In the genomic region with DNA sequence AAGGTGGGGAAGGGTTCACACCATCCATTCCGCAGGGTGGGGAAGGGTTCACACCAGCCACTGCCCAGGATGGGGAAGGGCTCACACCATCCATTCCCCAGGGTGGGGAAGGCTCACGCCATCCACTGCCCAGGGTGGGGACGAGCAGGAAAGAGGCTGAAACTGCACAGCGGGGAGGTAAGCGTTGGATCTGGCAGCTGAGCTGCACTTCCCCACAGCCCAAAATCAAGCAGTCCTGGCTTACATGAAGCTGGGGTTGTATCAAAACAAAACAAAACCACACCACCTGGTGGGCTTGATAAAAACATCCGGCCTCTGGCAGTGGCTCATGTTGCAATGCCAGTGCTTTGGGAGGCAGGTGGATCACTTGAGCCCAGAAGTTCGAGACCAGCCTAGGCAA, we compare ENCODE assay signal across 1 cellular context.
TF ChIP-seq lines count a peak whose summit lies in the region.

No MANE protein-coding gene starts in this region.

TF ChIP-seq in GM23338, 12 proteins besides CTCF, POLR2A, EP300 and RAD21 (continued from another document):
- TF ChIP-seq, protein P1, sequence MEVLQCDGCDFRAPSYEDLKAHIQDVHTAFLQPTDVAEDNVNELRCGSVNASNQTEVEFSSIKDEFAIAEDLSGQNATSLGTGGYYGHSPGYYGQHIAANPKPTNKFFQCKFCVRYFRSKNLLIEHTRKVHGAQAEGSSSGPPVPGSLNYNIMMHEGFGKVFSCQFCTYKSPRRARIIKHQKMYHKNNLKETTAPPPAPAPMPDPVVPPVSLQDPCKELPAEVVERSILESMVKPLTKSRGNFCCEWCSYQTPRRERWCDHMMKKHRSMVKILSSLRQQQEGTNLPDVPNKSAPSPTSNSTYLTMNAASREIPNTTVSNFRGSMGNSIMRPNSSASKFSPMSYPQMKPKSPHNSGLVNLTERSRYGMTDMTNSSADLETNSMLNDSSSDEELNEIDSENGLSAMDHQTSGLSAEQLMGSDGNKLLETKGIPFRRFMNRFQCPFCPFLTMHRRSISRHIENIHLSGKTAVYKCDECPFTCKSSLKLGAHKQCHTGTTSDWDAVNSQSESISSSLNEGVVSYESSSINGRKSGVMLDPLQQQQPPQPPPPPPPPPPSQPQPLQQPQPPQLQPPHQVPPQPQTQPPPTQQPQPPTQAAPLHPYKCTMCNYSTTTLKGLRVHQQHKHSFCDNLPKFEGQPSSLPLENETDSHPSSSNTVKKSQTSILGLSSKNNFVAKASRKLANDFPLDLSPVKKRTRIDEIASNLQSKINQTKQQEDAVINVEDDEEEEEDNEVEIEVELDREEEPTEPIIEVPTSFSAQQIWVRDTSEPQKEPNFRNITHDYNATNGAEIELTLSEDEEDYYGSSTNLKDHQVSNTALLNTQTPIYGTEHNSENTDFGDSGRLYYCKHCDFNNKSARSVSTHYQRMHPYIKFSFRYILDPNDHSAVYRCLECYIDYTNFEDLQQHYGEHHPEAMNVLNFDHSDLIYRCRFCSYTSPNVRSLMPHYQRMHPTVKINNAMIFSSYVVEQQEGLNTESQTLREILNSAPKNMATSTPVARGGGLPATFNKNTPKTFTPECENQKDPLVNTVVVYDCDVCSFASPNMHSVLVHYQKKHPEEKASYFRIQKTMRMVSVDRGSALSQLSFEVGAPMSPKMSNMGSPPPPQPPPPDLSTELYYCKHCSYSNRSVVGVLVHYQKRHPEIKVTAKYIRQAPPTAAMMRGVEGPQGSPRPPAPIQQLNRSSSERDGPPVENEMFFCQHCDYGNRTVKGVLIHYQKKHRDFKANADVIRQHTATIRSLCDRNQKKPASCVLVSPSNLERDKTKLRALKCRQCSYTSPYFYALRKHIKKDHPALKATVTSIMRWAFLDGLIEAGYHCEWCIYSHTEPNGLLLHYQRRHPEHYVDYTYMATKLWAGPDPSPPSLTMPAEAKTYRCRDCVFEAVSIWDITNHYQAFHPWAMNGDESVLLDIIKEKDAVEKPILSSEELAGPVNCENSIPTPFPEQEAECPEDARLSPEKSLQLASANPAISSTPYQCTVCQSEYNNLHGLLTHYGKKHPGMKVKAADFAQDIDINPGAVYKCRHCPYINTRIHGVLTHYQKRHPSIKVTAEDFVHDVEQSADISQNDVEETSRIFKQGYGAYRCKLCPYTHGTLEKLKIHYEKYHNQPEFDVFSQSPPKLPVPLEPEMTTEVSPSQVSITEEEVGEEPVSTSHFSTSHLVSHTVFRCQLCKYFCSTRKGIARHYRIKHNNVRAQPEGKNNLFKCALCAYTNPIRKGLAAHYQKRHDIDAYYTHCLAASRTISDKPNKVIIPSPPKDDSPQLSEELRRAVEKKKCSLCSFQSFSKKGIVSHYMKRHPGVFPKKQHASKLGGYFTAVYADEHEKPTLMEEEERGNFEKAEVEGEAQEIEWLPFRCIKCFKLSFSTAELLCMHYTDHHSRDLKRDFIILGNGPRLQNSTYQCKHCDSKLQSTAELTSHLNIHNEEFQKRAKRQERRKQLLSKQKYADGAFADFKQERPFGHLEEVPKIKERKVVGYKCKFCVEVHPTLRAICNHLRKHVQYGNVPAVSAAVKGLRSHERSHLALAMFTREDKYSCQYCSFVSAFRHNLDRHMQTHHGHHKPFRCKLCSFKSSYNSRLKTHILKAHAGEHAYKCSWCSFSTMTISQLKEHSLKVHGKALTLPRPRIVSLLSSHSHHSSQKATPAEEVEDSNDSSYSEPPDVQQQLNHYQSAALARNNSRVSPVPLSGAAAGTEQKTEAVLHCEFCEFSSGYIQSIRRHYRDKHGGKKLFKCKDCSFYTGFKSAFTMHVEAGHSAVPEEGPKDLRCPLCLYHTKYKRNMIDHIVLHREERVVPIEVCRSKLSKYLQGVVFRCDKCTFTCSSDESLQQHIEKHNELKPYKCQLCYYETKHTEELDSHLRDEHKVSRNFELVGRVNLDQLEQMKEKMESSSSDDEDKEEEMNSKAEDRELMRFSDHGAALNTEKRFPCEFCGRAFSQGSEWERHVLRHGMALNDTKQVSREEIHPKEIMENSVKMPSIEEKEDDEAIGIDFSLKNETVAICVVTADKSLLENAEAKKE (CRISPR knock-in tag; IDR thresholded peaks at IDR 0.05): no peak
- TF ChIP-seq EZH2phosphoT487 (IDR thresholded peaks at IDR 0.05; ENCODE audit: unreplicated experiment) (no peak), POLR2AphosphoS5 (IDR thresholded peaks at IDR 0.05; ENCODE audit: low read depth) (no peak), ZNF331 (CRISPR knock-in tag; IDR thresholded peaks at IDR 0.05; ENCODE audit: low read depth) (no peak), CREB1 (CRISPR knock-in tag; IDR thresholded peaks at IDR 0.05; ENCODE audit: low read depth) (no peak), STAT1 (IDR thresholded peaks at IDR 0.05; ENCODE audit: unreplicated experiment) (no peak)
- TF ChIP-seq, protein P2, sequence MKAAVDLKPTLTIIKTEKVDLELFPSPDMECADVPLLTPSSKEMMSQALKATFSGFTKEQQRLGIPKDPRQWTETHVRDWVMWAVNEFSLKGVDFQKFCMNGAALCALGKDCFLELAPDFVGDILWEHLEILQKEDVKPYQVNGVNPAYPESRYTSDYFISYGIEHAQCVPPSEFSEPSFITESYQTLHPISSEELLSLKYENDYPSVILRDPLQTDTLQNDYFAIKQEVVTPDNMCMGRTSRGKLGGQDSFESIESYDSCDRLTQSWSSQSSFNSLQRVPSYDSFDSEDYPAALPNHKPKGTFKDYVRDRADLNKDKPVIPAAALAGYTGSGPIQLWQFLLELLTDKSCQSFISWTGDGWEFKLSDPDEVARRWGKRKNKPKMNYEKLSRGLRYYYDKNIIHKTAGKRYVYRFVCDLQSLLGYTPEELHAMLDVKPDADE (IDR thresholded peaks at IDR 0.05): no peak
- TF ChIP-seq, protein P3, sequence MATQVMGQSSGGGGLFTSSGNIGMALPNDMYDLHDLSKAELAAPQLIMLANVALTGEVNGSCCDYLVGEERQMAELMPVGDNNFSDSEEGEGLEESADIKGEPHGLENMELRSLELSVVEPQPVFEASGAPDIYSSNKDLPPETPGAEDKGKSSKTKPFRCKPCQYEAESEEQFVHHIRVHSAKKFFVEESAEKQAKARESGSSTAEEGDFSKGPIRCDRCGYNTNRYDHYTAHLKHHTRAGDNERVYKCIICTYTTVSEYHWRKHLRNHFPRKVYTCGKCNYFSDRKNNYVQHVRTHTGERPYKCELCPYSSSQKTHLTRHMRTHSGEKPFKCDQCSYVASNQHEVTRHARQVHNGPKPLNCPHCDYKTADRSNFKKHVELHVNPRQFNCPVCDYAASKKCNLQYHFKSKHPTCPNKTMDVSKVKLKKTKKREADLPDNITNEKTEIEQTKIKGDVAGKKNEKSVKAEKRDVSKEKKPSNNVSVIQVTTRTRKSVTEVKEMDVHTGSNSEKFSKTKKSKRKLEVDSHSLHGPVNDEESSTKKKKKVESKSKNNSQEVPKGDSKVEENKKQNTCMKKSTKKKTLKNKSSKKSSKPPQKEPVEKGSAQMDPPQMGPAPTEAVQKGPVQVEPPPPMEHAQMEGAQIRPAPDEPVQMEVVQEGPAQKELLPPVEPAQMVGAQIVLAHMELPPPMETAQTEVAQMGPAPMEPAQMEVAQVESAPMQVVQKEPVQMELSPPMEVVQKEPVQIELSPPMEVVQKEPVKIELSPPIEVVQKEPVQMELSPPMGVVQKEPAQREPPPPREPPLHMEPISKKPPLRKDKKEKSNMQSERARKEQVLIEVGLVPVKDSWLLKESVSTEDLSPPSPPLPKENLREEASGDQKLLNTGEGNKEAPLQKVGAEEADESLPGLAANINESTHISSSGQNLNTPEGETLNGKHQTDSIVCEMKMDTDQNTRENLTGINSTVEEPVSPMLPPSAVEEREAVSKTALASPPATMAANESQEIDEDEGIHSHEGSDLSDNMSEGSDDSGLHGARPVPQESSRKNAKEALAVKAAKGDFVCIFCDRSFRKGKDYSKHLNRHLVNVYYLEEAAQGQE (IDR thresholded peaks at IDR 0.05; ENCODE audit: unreplicated experiment): no peak
